Comparison of ENCODE assay signal across 10 cellular contexts in genomic region chr22:24994070-24994763, GRCh38. TPM values are rescaled to one million over a fixed set of nuclear protein-coding genes. Genes with fewer than 3 reads are reported as not detected.
DNase-seq lines count a peak whose midpoint lies in the region; ATAC-seq and TF ChIP-seq lines count a peak whose summit lies in the region.
"Had no signal": no experiment of that assay in that cellular context is flagged by ENCODE, and none has a peak within 500 bp of the region (broad histone marks: within the 10 kb centered on the region; RNA-seq: fewer than 3 reads in every experiment).

No MANE protein-coding gene starts in this region.

- H3K4me1 Mint-ChIP-seq in activated naive CD4-positive, alpha-beta T cell treated with anti-CD3 and anti-CD28 coated beads, Interleukin-2, amount 10 ng/mL, durations not matched to agents 7 days and 5 days, result peaks cover 69% of the 10 kb centered on the region
- peaks cover 35% of the 10 kb centered on the region for H3K4me1 Mint-ChIP-seq in neural progenitor cell

- no peak overlapping the region for H3K9ac ChIP-seq in neural progenitor cell

- ATAC-seq in HG03571 (IDR thresholded peaks at IDR 0.05; ENCODE audit: unreplicated experiment) (no peak), GM18873 (IDR thresholded peaks at IDR 0.05; ENCODE audit: low FRiP score, unreplicated experiment) (no peak), HG02840 (IDR thresholded peaks at IDR 0.05; ENCODE audit: low FRiP score, unreplicated experiment) (no peak)

- no peak overlapping the region for H3K4me3 ChIP-seq in neural progenitor cell
- H3K4me3 ChIP-seq: SJSA1 had no signal

- H3F3A ChIP-seq in neural progenitor cell (ENCODE audit: low read depth), result peaks cover 29% of the 10 kb centered on the region

- peak overlapping the region; percentile 87 for H3K27ac Mint-ChIP-seq in activated naive CD4-positive, alpha-beta T cell treated with anti-CD3 and anti-CD28 coated beads, Interleukin-2, amount 10 ng/mL, durations not matched to agents 7 days and 5 days
- no peak overlapping the region for H3K27ac Mint-ChIP-seq in neural progenitor cell

- H3K27me3 ChIP-seq in neural progenitor cell, result no peaks in the 10 kb centered on the region
- H3K27me3 ChIP-seq: SJSA1 had no signal

- H3K4me3 Mint-ChIP-seq in activated naive CD4-positive, alpha-beta T cell treated with anti-CD3 and anti-CD28 coated beads, Interleukin-2, amount 10 ng/mL, durations not matched to agents 7 days and 5 days, result no peak overlapping the region
- H3K4me3 Mint-ChIP-seq in neural progenitor cell, result no peak overlapping the region

- H3K27ac ChIP-seq in neural progenitor cell, result no peak overlapping the region
- H3K27ac ChIP-seq: SJSA1 had no signal

- no peaks in the 10 kb centered on the region for H3K9me3 ChIP-seq in neural progenitor cell (ENCODE audit: low read depth)
- H3K9me3 ChIP-seq: SJSA1 had no signal

- H3K27me3 Mint-ChIP-seq in activated naive CD4-positive, alpha-beta T cell treated with anti-CD3 and anti-CD28 coated beads, Interleukin-2, amount 10 ng/mL, durations not matched to agents 7 days and 5 days, result peaks cover 20% of the 10 kb centered on the region
- peaks cover 8% of the 10 kb centered on the region for H3K27me3 Mint-ChIP-seq in neural progenitor cell (ENCODE audit: insufficient read depth, low read depth)

- H2AFZ ChIP-seq in neural progenitor cell (replicated peaks), result no peak overlapping the region

- H3K4me1 ChIP-seq in neural progenitor cell, result peaks cover 30% of the 10 kb centered on the region

- peaks cover 45% of the 10 kb centered on the region for H4K20me1 ChIP-seq in neural progenitor cell (ENCODE audit: low read depth)

- H3K9me3 Mint-ChIP-seq in activated naive CD4-positive, alpha-beta T cell treated with anti-CD3 and anti-CD28 coated beads, Interleukin-2, amount 10 ng/mL, durations not matched to agents 7 days and 5 days, result no peaks in the 10 kb centered on the region
- no peaks in the 10 kb centered on the region for H3K9me3 Mint-ChIP-seq in neural progenitor cell

- DNase-seq in EL, result peak; percentile 25
- DNase-seq in NCI-H2029 (lab: John Stamatoyannopoulos, UW), result peak; percentile 90
- peak; percentile 63 for DNase-seq in activated naive CD4-positive, alpha-beta T cell treated with anti-CD3 and anti-CD28 coated beads, Interleukin-2, amount 10 ng/mL, durations not matched to agents 7 days and 5 days
- DNase-seq in neural progenitor cell (ENCODE audit: low spot score), result peak; percentile 31
- DNase-seq in NCI-H2227 treated with DMSO at 0.1 percent for 48 hours (lab: John Stamatoyannopoulos, UW), result no peak

- H3K4me2 ChIP-seq in neural progenitor cell, result no peak overlapping the region

- CTCF ChIA-PET in activated naive CD4-positive, alpha-beta T cell treated with anti-CD3 and anti-CD28 coated beads, Interleukin-2, amount 10 ng/mL, durations not matched to agents 7 days and 5 days (lab: Charles Lee), result interaction anchor here (0.6 kb wide), 1 partner anchor 55 kb away, joined by 3 read pairs; no protein-coding TSS in a partner anchor

- H3K36me3 ChIP-seq in neural progenitor cell, result no peaks in the 10 kb centered on the region
- H3K36me3 ChIP-seq: SJSA1 had no signal

- no peak for TF ChIP-seq CTCF in neural progenitor cell (IDR thresholded peaks at IDR 0.05)

- H3K36me3 Mint-ChIP-seq in activated naive CD4-positive, alpha-beta T cell treated with anti-CD3 and anti-CD28 coated beads, Interleukin-2, amount 10 ng/mL, durations not matched to agents 7 days and 5 days, result no peaks in the 10 kb centered on the region
- no peaks in the 10 kb centered on the region for H3K36me3 Mint-ChIP-seq in neural progenitor cell

- H3K79me2 ChIP-seq in neural progenitor cell (ENCODE audit: low read depth), result peaks cover 62% of the 10 kb centered on the region

RNA-seq across cellular contexts. Expression of gene KIAA1671, which starts 41.7 kb away (rescaled TPM):
- 17.3 and 24.2 TPM in 2 replicates for total RNA-seq in neural progenitor cell (ENCODE audit: low replicate concordance)

RNA-seq across cellular contexts. Expression of gene LHFPL7, which starts 47.7 kb away (rescaled TPM):
- not detected in 2 replicates for total RNA-seq in neural progenitor cell (ENCODE audit: low replicate concordance)
- total RNA-seq: glomerular endothelial cell had no signal
